ENCODE assay signal across 1 cellular context in genomic region chr19:49029749-49030148, GRCh38.
TF ChIP-seq lines count a peak whose summit lies in the region.

No MANE protein-coding gene starts in this region.

TF ChIP-seq in GM12878, 131 proteins besides CTCF, POLR2A, EP300 and RAD21:
- TF ChIP-seq BCL3 (IDR thresholded peaks at IDR 0.05; ENCODE audit: borderline replicate concordance, insufficient read depth, low read depth, low read length, poor library complexity, severe bottlenecking), result peak; percentile 37
